9 cellular contexts compared by ENCODE assay signal in genomic region chr16:14303654-14304394, GRCh38.
DNase-seq lines count a peak whose midpoint lies in the region; ATAC-seq and TF ChIP-seq lines count a peak whose summit lies in the region.
"Had no signal": no experiment of that assay in that cellular context is flagged by ENCODE, and none has a peak within 500 bp of the region (broad histone marks: within the 10 kb centered on the region; RNA-seq: fewer than 3 reads in every experiment).

No MANE protein-coding gene starts in this region.

- H3K4me1 ChIP-seq in ACC112 (ENCODE audit: control insufficient read depth, insufficient read depth, low read length, unreplicated experiment), result peaks cover 45% of the 10 kb centered on the region

- H3K27me3 ChIP-seq in ACC112 (ENCODE audit: insufficient read depth, low read length), result no peaks in the 10 kb centered on the region

- H3K4me3 ChIP-seq in ACC112 (ENCODE audit: low read depth, low read length) (peak overlapping the region; percentile 94), HFF-Myc (replicated peaks; ENCODE audit: low read depth, low read length) (peak overlapping the region; percentile 85), cardiac fibroblast (replicated peaks in 1 of 2; ENCODE audit: low read depth in 2 of 2, low read length in 2 of 2) (peak overlapping the region; percentile 83 to 90)

- H3K36me3 ChIP-seq in ACC112 (ENCODE audit: insufficient read depth, low read length), result no peaks in the 10 kb centered on the region

- TF ChIP-seq CTCF in HFF-Myc (IDR thresholded peaks at IDR 0.05; ENCODE audit: low read depth, low read length, missing control alignments) (no peak), cardiac fibroblast (IDR thresholded peaks at IDR 0.05; ENCODE audit: low read depth, low read length) (no peak)

- DNase-seq in HFF-Myc (ENCODE audit: extremely low read depth, low read depth) (no peak), cardiac fibroblast (ENCODE audit: low read depth in 2 of 2) (no peak), midbrain (lab: John Stamatoyannopoulos, UW) (peak; percentile 20), NCI-H1930 (lab: John Stamatoyannopoulos, UW) (no peak), mucosa of gallbladder (ENCODE audit: low spot score) (no peak)

- peaks cover 67% of the 10 kb centered on the region for H3K79me2 ChIP-seq in ACC112 (ENCODE audit: control insufficient read depth, insufficient read depth, low read length, unreplicated experiment)

- H2AFZ ChIP-seq in ACC112 (ENCODE audit: low read length, unreplicated experiment), result no peak overlapping the region

- H3K27ac ChIP-seq in ACC112 (ENCODE audit: low read depth, low read length), result no peak overlapping the region

- ATAC-seq in GM19023 (IDR thresholded peaks at IDR 0.05; ENCODE audit: unreplicated experiment) (no peak), HG02840 (IDR thresholded peaks at IDR 0.05; ENCODE audit: low FRiP score, unreplicated experiment) (no peak)
- ATAC-seq: left colon had no signal
